24 cellular contexts compared by ENCODE assay signal in the genomic region with DNA sequence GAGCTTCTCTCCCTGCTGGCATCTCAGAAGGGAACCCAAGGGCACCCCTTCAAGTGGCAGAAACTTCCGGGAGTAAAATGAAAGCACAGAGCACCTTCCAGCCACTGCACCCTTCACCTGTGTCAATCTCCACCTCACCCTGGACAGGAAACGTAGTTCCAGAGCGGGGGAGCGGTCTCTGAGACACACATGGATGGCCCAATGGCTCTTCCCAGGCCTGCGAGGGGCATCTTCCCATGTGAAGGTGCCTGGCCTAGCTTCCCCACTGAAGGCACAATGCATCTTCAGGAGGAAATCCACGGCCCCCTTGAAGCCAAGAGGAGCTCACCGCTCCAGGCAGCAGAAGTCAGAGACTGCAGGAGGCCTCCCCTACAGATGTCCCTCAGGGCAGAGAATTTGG.
"Had no signal": no experiment of that assay in that cellular context is flagged by ENCODE, and none has a peak within 500 bp of the region (broad histone marks: within the 10 kb centered on the region; RNA-seq: fewer than 3 reads in every experiment).

No MANE protein-coding gene starts in this region.

- H3K27ac ChIP-seq: hepatocyte, neural progenitor cell, ovary, skin epidermis, stomach, testis, thyroid gland had no signal

- H3K4me1 ChIP-seq: heart right ventricle, neural progenitor cell, stomach, testis, thyroid gland had no signal

- H3K9ac ChIP-seq: neural progenitor cell had no signal

- H3K4me3 ChIP-seq: heart right ventricle, hepatocyte, left lung, neural progenitor cell, ovary, skin epidermis, stomach, testis, thyroid gland had no signal

- H3K4me2 ChIP-seq: hepatocyte, neural progenitor cell had no signal

- ATAC-seq: left colon; left lung; natural killer cell; sciatic nerve; stimulated activated naive B cell treated with anti-CD40 and anti-IgM and Interleukin-4, amounts not matched to agents 10 μg/mL and 1 μg/mL and 100 μg/mL, for 72 hours; stimulated activated naive CD8-positive, alpha-beta T cell treated with anti-CD3 and anti-CD28 coated beads, Interleukin-15, Interleukin-2, amounts not matched to agents 100 U/mL and 50 U/mL, for 24 hours had no signal

- H3K27me3 ChIP-seq: heart right ventricle, hepatocyte, left lung, neural progenitor cell, ovary, testis, thyroid gland had no signal

- H3K36me3 ChIP-seq: heart right ventricle, neural progenitor cell, ovary, stomach, thyroid gland had no signal

- H3K9me3 ChIP-seq: left lung, ovary, stomach, testis, thyroid gland had no signal

- DNase-seq: heart right ventricle; left colon; mammary epithelial cell; mesenchymal stem cell; naive B cell; natural killer cell; nephron progenitor cell; ovary; right cardiac atrium; stimulated activated CD4-positive, alpha-beta T cell treated with anti-CD3 and anti-CD28 coated beads, Interleukin-12 subunit alpha, Interleukin-12 subunit beta, amount 100 ng/mL, for 4 hours; stimulated activated CD4-positive, alpha-beta T cell treated with anti-CD3 and anti-CD28 coated beads, Interleukin-15, amount 100 ng/mL, for 24 hours; stimulated activated CD4-positive, alpha-beta T cell treated with anti-CD3 and anti-CD28 coated beads, Interleukin-2, amount 100 ng/mL, for 24 hours; stimulated activated CD4-positive, alpha-beta T cell treated with anti-CD3 and anti-CD28 coated beads, Interleukin-4, amount 100 ng/mL, for 1 hour; stimulated activated naive B cell treated with anti-CD40 and anti-IgM and Interleukin-4, amounts not matched to agents 10 μg/mL and 1 μg/mL and 100 μg/mL, for 72 hours; stimulated activated naive CD8-positive, alpha-beta T cell treated with anti-CD3 and anti-CD28 coated beads, Interleukin-15, Interleukin-2, amounts not matched to agents 100 U/mL and 50 U/mL, for 24 hours; stomach; testis; thyroid gland; trophoblast cell had no signal

- H2AFZ ChIP-seq: hepatocyte, neural progenitor cell had no signal
